ENCODE assay signal across 8 cellular contexts in genomic region chr1:236064674-236065508, GRCh38. TPM values are rescaled to one million over a fixed set of nuclear protein-coding genes. Genes with fewer than 3 reads are reported as not detected.
DNase-seq lines count a peak whose midpoint lies in the region; ATAC-seq, FAIRE-seq and TF ChIP-seq lines count a peak whose summit lies in the region.

Gene NID1 (minus strand): TSS chr1:236065090. CDS start chr1:236065079, 11 bp downstream.

- peak within 1 kb of the TSS; percentile 85 to 96 for H3K4me3 ChIP-seq in foreskin fibroblast (ENCODE audit: low read depth in 1 of 2, low read length in 2 of 2)

- no peaks in the 10 kb centered on the region for H3K36me3 Mint-ChIP-seq in activated naive CD4-positive, alpha-beta T cell treated with anti-CD3 and anti-CD28 coated beads, Interleukin-2, amount 10 ng/mL, durations not matched to agents 7 days and 5 days
- H3K36me3 Mint-ChIP-seq in natural killer cell treated with Interleukin-12 subunit alpha and Interleukin-12 subunit beta and Interleukin-15 and Interleukin-18, amount 100 ng/mL, for 72 hours: no peaks in the 10 kb centered on the region

- H3K27ac Mint-ChIP-seq in activated naive CD4-positive, alpha-beta T cell treated with anti-CD3 and anti-CD28 coated beads, Interleukin-2, amount 10 ng/mL, durations not matched to agents 7 days and 5 days: no peak within 1 kb of the TSS
- no peak within 1 kb of the TSS for H3K27ac Mint-ChIP-seq in natural killer cell treated with Interleukin-12 subunit alpha and Interleukin-12 subunit beta and Interleukin-15 and Interleukin-18, amount 100 ng/mL, for 72 hours

- TF ChIP-seq CTCF in foreskin fibroblast (IDR thresholded peaks at IDR 0.05; ENCODE audit: low read depth, low read length): peak; percentile 11

- peaks cover 70% of the 10 kb centered on the region for H3K27me3 Mint-ChIP-seq in activated naive CD4-positive, alpha-beta T cell treated with anti-CD3 and anti-CD28 coated beads, Interleukin-2, amount 10 ng/mL, durations not matched to agents 7 days and 5 days
- H3K27me3 Mint-ChIP-seq in natural killer cell treated with Interleukin-12 subunit alpha and Interleukin-12 subunit beta and Interleukin-15 and Interleukin-18, amount 100 ng/mL, for 72 hours: peaks cover 26 to 47% of the 10 kb centered on the region in 2 donors

- no peaks in the 10 kb centered on the region for H3K9me3 Mint-ChIP-seq in activated naive CD4-positive, alpha-beta T cell treated with anti-CD3 and anti-CD28 coated beads, Interleukin-2, amount 10 ng/mL, durations not matched to agents 7 days and 5 days
- H3K9me3 Mint-ChIP-seq in natural killer cell treated with Interleukin-12 subunit alpha and Interleukin-12 subunit beta and Interleukin-15 and Interleukin-18, amount 100 ng/mL, for 72 hours: no peaks in the 10 kb centered on the region

- DNase-seq in Ammon's horn (ENCODE audit: low spot score) (peak; percentile 35), GM19239 (ENCODE audit: insufficient read length, low spot score) (peak; percentile 35), NCI-H2227 treated with DMSO at 0.1 percent for 48 hours (lab: John Stamatoyannopoulos, UW) (peak; percentile 36), foreskin fibroblast (peak; percentile 89 to 95), HUDEP-2 (lab: John Stamatoyannopoulos, UW; ENCODE audit: unreplicated experiment in 76 of 76) (no peak)
- peak; percentile 32 for DNase-seq in activated naive CD4-positive, alpha-beta T cell treated with anti-CD3 and anti-CD28 coated beads, Interleukin-2, amount 10 ng/mL, durations not matched to agents 7 days and 5 days
- no peak for DNase-seq in natural killer cell treated with Interleukin-12 subunit alpha and Interleukin-12 subunit beta and Interleukin-15 and Interleukin-18, amount 100 ng/mL, for 72 hours (ENCODE audit: low spot score)

- CTCF ChIA-PET in activated naive CD4-positive, alpha-beta T cell treated with anti-CD3 and anti-CD28 coated beads, Interleukin-2, amount 10 ng/mL, durations not matched to agents 7 days and 5 days (lab: Charles Lee): interaction anchor here (1.5 kb wide), 1 partner anchor 93 kb away, joined by 4 read pairs; no protein-coding TSS in a partner anchor

- peaks cover 25% of the 10 kb centered on the region for H3K4me1 Mint-ChIP-seq in activated naive CD4-positive, alpha-beta T cell treated with anti-CD3 and anti-CD28 coated beads, Interleukin-2, amount 10 ng/mL, durations not matched to agents 7 days and 5 days
- H3K4me1 Mint-ChIP-seq in natural killer cell treated with Interleukin-12 subunit alpha and Interleukin-12 subunit beta and Interleukin-15 and Interleukin-18, amount 100 ng/mL, for 72 hours (ENCODE audit: low read depth in 2 of 2): peaks cover 14% of the 10 kb centered on the region in 2 donors

- peak; percentile 50 to 58 for ATAC-seq in natural killer cell treated with Interleukin-12 subunit alpha and Interleukin-12 subunit beta and Interleukin-15 and Interleukin-18, amount 100 ng/mL, for 72 hours
- no peak for ATAC-seq in HG03378 (IDR thresholded peaks at IDR 0.05; ENCODE audit: unreplicated experiment)

- no peak for FAIRE-seq in GM19239 (lab: Jason Lieb, UNC)

- peak within 1 kb of the TSS; percentile 42 for H3K4me3 Mint-ChIP-seq in activated naive CD4-positive, alpha-beta T cell treated with anti-CD3 and anti-CD28 coated beads, Interleukin-2, amount 10 ng/mL, durations not matched to agents 7 days and 5 days
- H3K4me3 Mint-ChIP-seq in natural killer cell treated with Interleukin-12 subunit alpha and Interleukin-12 subunit beta and Interleukin-15 and Interleukin-18, amount 100 ng/mL, for 72 hours: peak within 1 kb of the TSS; percentile 20

RNA-seq across cellular contexts. Expression of gene NID1, which starts in this region (rescaled TPM):
- not detected for total RNA-seq in natural killer cell treated with Interleukin-12 subunit alpha and Interleukin-12 subunit beta and Interleukin-15 and Interleukin-18, amount 100 ng/mL, for 72 hours

Comparison
In these comparisons a context has a peak if more than half of its experiments do, and no peak if none do; other contexts are left out.
1. Peak in ATAC-seq in natural killer cell treated with Interleukin-12 subunit alpha and Interleukin-12 subunit beta and Interleukin-15 and Interleukin-18, amount 100 ng/mL, for 72 hours; RNA of the gene not detected or under 1 TPM.
2. DNase-seq: peak in Ammon's horn (single experiment), GM19239 (single experiment), NCI-H2227 treated with DMSO at 0.1 percent for 48 hours (single experiment), activated naive CD4-positive, alpha-beta T cell treated with anti-CD3 and anti-CD28 coated beads, Interleukin-2, amount 10 ng/mL, durations not matched to agents 7 days and 5 days (single experiment) and foreskin fibroblast (2 of 2); none in natural killer cell treated with Interleukin-12 subunit alpha and Interleukin-12 subunit beta and Interleukin-15 and Interleukin-18, amount 100 ng/mL, for 72 hours (single experiment) and HUDEP-2 (0 of 76).